In genomic region chr6:63263456-63263855, GRCh38 we compare ENCODE assay signal across 18 cellular contexts. TPM values are rescaled to one million over a fixed set of nuclear protein-coding genes. Genes with fewer than 3 reads are reported as not detected.
"Had no signal": no experiment of that assay in that cellular context is flagged by ENCODE, and none has a peak within 500 bp of the region (broad histone marks: within the 10 kb centered on the region; RNA-seq: fewer than 3 reads in every experiment).

No MANE protein-coding gene starts in this region.

- ATAC-seq: natural killer cell, sciatic nerve, upper lobe of right lung had no signal

- H3K4me3 ChIP-seq: ascending aorta, esophagus muscularis mucosa, prostate gland, testis, upper lobe of right lung had no signal

- H3K27me3 ChIP-seq: ascending aorta, esophagus muscularis mucosa, testis, upper lobe of right lung had no signal

- H3K4me1 ChIP-seq: ascending aorta, esophagus muscularis mucosa, prostate gland, testis, upper lobe of right lung had no signal

- H3K9me3 ChIP-seq: ascending aorta, esophagus muscularis mucosa, prostate gland, testis, upper lobe of right lung had no signal

- H3K27ac ChIP-seq: ascending aorta, esophagus muscularis mucosa, prostate gland, testis, upper lobe of right lung had no signal

- DNase-seq: activated B cell treated with CpG ODN at 0.5 μM for 24 hours; activated CD4-positive, alpha-beta T cell treated with anti-CD3 and anti-CD28 coated beads, Interleukin-2, amount 10 ng/mL, durations not matched to agents 24 days and 14 days; activated naive CD4-positive, alpha-beta T cell; natural killer cell; stimulated activated CD4-positive, alpha-beta T cell treated with anti-CD3 and anti-CD28 coated beads, Interleukin-2, amount 100 ng/mL, for 24 hours; stimulated activated naive CD4-positive, alpha-beta T cell treated with Interleukin-2 at 50 U/mL for 16 hours; testis; upper lobe of right lung had no signal

- H3K36me3 ChIP-seq: ascending aorta, esophagus muscularis mucosa, prostate gland, upper lobe of right lung had no signal

- FAIRE-seq: bronchial epithelial cell, keratinocyte had no signal

RNA-seq across cellular contexts. Expression of gene FKBP1C, which starts 52.2 kb away (rescaled TPM):
- total RNA-seq: activated B cell treated with CpG ODN at 0.5 μM for 24 hours, ascending aorta, bronchial epithelial cell had no signal

RNA-seq across cellular contexts. Expression of gene LGSN, which starts 56.3 kb away (rescaled TPM):
- total RNA-seq: activated CD4-positive, alpha-beta T cell treated with anti-CD3 and anti-CD28 coated beads, Interleukin-2, amount 10 ng/mL, durations not matched to agents 24 days and 14 days; activated T-helper 1 cell treated with anti-CD3 and anti-CD28 coated beads, Interleukin-12 subunit alpha, Interleukin-12 subunit beta, Interleukin-2, Interleukin-4 antibody, amounts not matched to agents 30 ng/mL and 10 ng/mL and 1 ng/mL, durations not matched to agents 14 hours and 24 hours and 36 hours; ascending aorta; esophagus muscularis mucosa; lung microvascular endothelial cell; natural killer cell; omental fat pad; prostate gland; sciatic nerve; T-helper 1 cell treated with Interleukin-12 subunit alpha and Interleukin-12 subunit beta and Interleukin-4 antibody, amounts not matched to agents 30 ng/mL and 1 ng/mL, for 36 hours had no signal
- polyA plus RNA-seq: keratinocyte had no signal
